In the genomic region with DNA sequence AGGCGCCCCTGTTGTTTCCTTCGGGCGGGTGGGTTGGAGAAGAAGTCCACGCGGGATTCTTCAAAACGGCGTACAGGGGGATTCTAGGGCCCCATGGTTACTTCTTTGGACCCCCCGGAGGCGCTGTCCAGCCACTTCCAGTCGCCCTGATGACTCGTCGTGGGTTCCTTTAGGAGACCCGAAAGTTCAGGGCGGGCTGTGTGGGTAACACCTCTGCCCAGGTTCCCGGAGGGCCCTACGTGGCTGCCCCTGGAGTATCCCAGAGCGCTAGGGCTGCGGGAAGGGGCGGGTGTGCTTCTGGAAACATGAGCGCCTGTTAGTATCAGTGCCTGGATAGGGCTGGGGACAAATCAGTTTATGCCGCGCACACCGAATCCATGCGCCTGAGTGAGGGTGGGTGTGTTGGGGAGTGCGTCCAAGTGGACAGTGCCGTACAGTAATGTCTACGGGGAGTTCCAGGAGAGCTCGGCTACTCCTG, we compare ENCODE assay signal across 7 cellular contexts. TPM values are rescaled to one million over a fixed set of nuclear protein-coding genes. Genes with fewer than 3 reads are reported as not detected.
DNase-seq lines count a peak whose midpoint lies in the region; ATAC-seq, FAIRE-seq and TF ChIP-seq lines count a peak whose summit lies in the region.
"Had no signal": no experiment of that assay in that cellular context is flagged by ENCODE, and none has a peak within 500 bp of the region (broad histone marks: within the 10 kb centered on the region; RNA-seq: fewer than 3 reads in every experiment).

No MANE protein-coding gene starts in this region.

- peaks cover under 1% of the 10 kb centered on the region for H3K4me1 Mint-ChIP-seq in WTC11

- H3K36me3 ChIP-seq in iPS DF 6.9 (ENCODE audit: control insufficient read depth, insufficient read depth, low read length) (no peaks in the 10 kb centered on the region; the same call in 1 of the 2 replicates), uterus (no peaks in the 10 kb centered on the region)

- POLR2A ChIA-PET in WTC11 (lab: Charles Lee): no interaction called here

- peak; percentile 1; the same call in 1 of the 2 replicates for ATAC-seq in WTC11

- intact Hi-C loops in uterus (cut with DNase I; ENCODE audit: low total_unique reads): loop anchor here (2.0 to 10.0 kb wide), 2 partner anchors 120 to 190 kb away; no protein-coding TSS in a partner anchor

- DNase-seq in NCI-H2196 (lab: John Stamatoyannopoulos, UW; ENCODE audit: unreplicated experiment) (peak; percentile 32), NCI-H2196 treated with DMSO at 0.1 percent for 48 hours (lab: John Stamatoyannopoulos, UW; ENCODE audit: unreplicated experiment) (no peak), WTC11 (ENCODE audit: low spot score) (no peak), iPS DF 6.9 (ENCODE audit: low read depth, low spot score) (no peak), uterus (peak; percentile 64 to 74), GM12892 (ENCODE audit: insufficient read length) (no peak)

- H3K27ac Mint-ChIP-seq in WTC11: no peak overlapping the region

- H3K9me3 ChIP-seq in iPS DF 6.9 (ENCODE audit: control insufficient read depth, insufficient read depth, low read length) (no peaks in the 10 kb centered on the region), uterus (no peaks in the 10 kb centered on the region)

- no peak for TF ChIP-seq CTCF in WTC11 (IDR thresholded peaks at IDR 0.05)
- TF ChIP-seq CTCF in uterus (IDR thresholded peaks at IDR 0.05): no peak

- H3K27ac ChIP-seq in iPS DF 6.9 (ENCODE audit: low read length) (no peak overlapping the region), uterus (peak overlapping the region; percentile 94 to 99)

- H3K9me3 Mint-ChIP-seq in WTC11: no peaks in the 10 kb centered on the region

- CTCF ChIA-PET in WTC11 (lab: Charles Lee): interaction anchor here (0.5 to 6.2 kb wide), 54 partner anchors 8 to 337 kb away, joined by 3 to 229 read pairs (median 4); partner anchors contain the start of genes DPH1, OVCA2, SGSM2 and SMG6

- WGBS in iPS DF 6.9 (ENCODE audit: insufficient coverage, insufficient read length): no CpG with 5 or more reads among the region's 28 CpGs

- H3K27me3 Mint-ChIP-seq in WTC11 (ENCODE audit: low read depth): peaks cover 67% of the 10 kb centered on the region

- no peak for TF ChIP-seq POLR2A in uterus (IDR thresholded peaks at IDR 0.05)
- TF ChIP-seq POLR2A in GM12892 (IDR thresholded peaks at IDR 0.05; ENCODE audit: low read depth, low read length): no peak

- peak overlapping the region; percentile 60 for H3K4me3 Mint-ChIP-seq in WTC11

- peaks cover 14% of the 10 kb centered on the region for H3K4me1 ChIP-seq in iPS DF 6.9 (ENCODE audit: control insufficient read depth, insufficient read depth, low read length)
- H3K4me1 ChIP-seq in uterus: peaks cover 3 to 23% of the 10 kb centered on the region in 2 donors

- H3K27me3 ChIP-seq in iPS DF 6.9 (ENCODE audit: control insufficient read depth, insufficient read depth, low read length) (peaks cover 62% of the 10 kb centered on the region), uterus (no peaks in the 10 kb centered on the region)

- peak overlapping the region; percentile 36; the same call in 1 of the 2 replicates for H3K4me3 ChIP-seq in iPS DF 6.9 (ENCODE audit: low read length)
- H3K4me3 ChIP-seq in uterus: peak overlapping the region; percentile 46 to 90

- FAIRE-seq in GM12892 (lab: Jason Lieb, UNC): no peak
- FAIRE-seq: islet of Langerhans had no signal

- no peaks in the 10 kb centered on the region for H3K36me3 Mint-ChIP-seq in WTC11

TF ChIP-seq in WTC11, 78 proteins besides CTCF, POLR2A, EP300 and RAD21:
- TF ChIP-seq ATF1 (CRISPR knock-in tag; IDR thresholded peaks at IDR 0.05) (no peak), JAZF1 (CRISPR knock-in tag; IDR thresholded peaks at IDR 0.05) (no peak), HMGXB4 (CRISPR knock-in tag; IDR thresholded peaks at IDR 0.05) (no peak), E2F5 (CRISPR knock-in tag; IDR thresholded peaks at IDR 0.05) (no peak), E2F1 (CRISPR knock-in tag; IDR thresholded peaks at IDR 0.05) (no peak), HMGA2 (CRISPR knock-in tag; IDR thresholded peaks at IDR 0.05) (no peak), GRHL2 (CRISPR knock-in tag; IDR thresholded peaks at IDR 0.05; ENCODE audit: insufficient replicate concordance, severe bottlenecking) (no peak), RORB (CRISPR knock-in tag; IDR thresholded peaks at IDR 0.05) (no peak), ETV6 (CRISPR knock-in tag; IDR thresholded peaks at IDR 0.05) (no peak; the same call in 1 of the 2 replicates), ZNF423 (CRISPR knock-in tag; IDR thresholded peaks at IDR 0.05) (no peak)

RNA-seq across cellular contexts. Expression of gene HIC1, which starts 0.6 kb away (rescaled TPM):
- total RNA-seq in WTC11 (2021) (0.37 to 0.46 TPM (median 0.39 TPM) in 3 replicates), uterus (10 to 100 TPM; 21.8 to 86.9 (median 54.2) TPM)
- polyA plus RNA-seq in GM12892 (2012; ENCODE audit: missing spikeins): 8.3 TPM

RNA-seq across cellular contexts. Expression of gene OVCA2, which starts 12.5 kb away (rescaled TPM):
- total RNA-seq in WTC11 (2021) (18.4 to 23.5 TPM (median 20.5 TPM) in 3 replicates), uterus (10 to 100 TPM in 3 of 4 donors, 1 to 10 TPM in 1; 7.9 to 27.4 (median 19.8) TPM)
- polyA plus RNA-seq in GM12892 (2012; ENCODE audit: missing spikeins): 19.0 TPM

RNA-seq across cellular contexts. Expression of gene DPH1, which starts 24.3 kb away (rescaled TPM):
- 29.5 to 43.2 TPM (median 33.0 TPM) in 3 replicates for total RNA-seq in WTC11 (2021)
- total RNA-seq in uterus: 100 to 1,000 TPM in 1 of 4 donors, 10 to 100 TPM in 3; 26.8 to 121 (median 49.1) TPM
- 16.9 TPM for polyA plus RNA-seq in GM12892 (2012; ENCODE audit: missing spikeins)

RNA-seq across cellular contexts. Expression of gene RTN4RL1, which starts 29.2 kb away (rescaled TPM):
- total RNA-seq in WTC11 (2021) (0.27 to 0.72 TPM (median 0.37 TPM) in 3 replicates), uterus (1 to 10 TPM in 3 of 4 donors, not detected in 1; 1.4 to 4.9 (median 1.9) TPM)
- not detected for polyA plus RNA-seq in GM12892 (2012; ENCODE audit: missing spikeins)

Comparison
In these comparisons a context has a peak if more than half of its experiments do, and no peak if none do; other contexts are left out.
1. DNase-seq: peak in NCI-H2196 (single experiment) and uterus (2 of 2); none in NCI-H2196 treated with DMSO at 0.1 percent for 48 hours (single experiment), WTC11 (single experiment), iPS DF 6.9 (single experiment) and GM12892 (single experiment).
2. RNA of gene HIC1, which starts 0.6 kb away (total RNA-seq): 21.8 to 86.9 TPM in uterus; 0.37 to 0.46 TPM in WTC11; every median in the first group is over 10 times any median in the second.